In genomic region chr6:31652925-31653724, GRCh38 we compare ENCODE assay signal across 8 cellular contexts. TPM values are rescaled to one million over a fixed set of nuclear protein-coding genes. Genes with fewer than 3 reads are reported as not detected.
DNase-seq lines count a peak whose midpoint lies in the region; ATAC-seq and TF ChIP-seq lines count a peak whose summit lies in the region.

No MANE protein-coding gene starts in this region.

- intact Hi-C loops in activated B cell treated with CpG ODN at 0.5 μM for 24 hours (cut with micrococcal nuclease), result loop anchor here (1.0 to 2.0 kb wide), 14 partner anchors 7 to 210 kb away; partner anchors contain the start of genes ABHD16A, C6orf47, DDAH2 and HSPA1B

- H3K27ac ChIP-seq in 22Rv1, result peak overlapping the region; percentile 95

- H3K9me3 Mint-ChIP-seq in activated B cell treated with CpG ODN at 0.5 μM for 24 hours, result no peaks in the 10 kb centered on the region
- no peaks in the 10 kb centered on the region for H3K9me3 Mint-ChIP-seq in stimulated activated naive CD8-positive, alpha-beta T cell treated with anti-CD3 and anti-CD28 coated beads, Interleukin-15, amount 100 ng/mL, for 72 hours

- H3K27ac Mint-ChIP-seq in activated B cell treated with CpG ODN at 0.5 μM for 24 hours, result peak overlapping the region; percentile 100
- H3K27ac Mint-ChIP-seq in stimulated activated naive CD8-positive, alpha-beta T cell treated with anti-CD3 and anti-CD28 coated beads, Interleukin-15, amount 100 ng/mL, for 72 hours, result peak overlapping the region; percentile 97 to 99

- DNase-seq in GM10248 (ENCODE audit: extremely low spot score), result peak; percentile 90
- peak; percentile 88 for DNase-seq in HEK293T (ENCODE audit: extremely low spot score)
- peak; percentile 76 for DNase-seq in NCI-H1048 (lab: John Stamatoyannopoulos, UW)
- no peak for DNase-seq in activated B cell treated with CpG ODN at 0.5 μM for 24 hours
- DNase-seq in epithelial cell of esophagus (ENCODE audit: low read depth), result no peak
- peak; percentile 90 for DNase-seq in mucosa of gallbladder (ENCODE audit: low spot score)
- no peak for DNase-seq in stimulated activated naive CD8-positive, alpha-beta T cell treated with anti-CD3 and anti-CD28 coated beads, Interleukin-15, amount 100 ng/mL, for 72 hours

- ATAC-seq in activated B cell treated with CpG ODN at 0.5 μM for 24 hours (ENCODE audit: low read depth), result peak; percentile 73
- ATAC-seq in stimulated activated naive CD8-positive, alpha-beta T cell treated with anti-CD3 and anti-CD28 coated beads, Interleukin-15, amount 100 ng/mL, for 72 hours, result peak; percentile 80

- POLR2A ChIA-PET in GM10248 (lab: Yijun Ruan, JAX) (interaction anchor here (0.7 to 2.5 kb wide), 8 partner anchors 7 to 175 kb away, joined by 3 to 15 read pairs (median 4); partner anchors contain the start of genes C6orf47, GPANK1, HSPA1A and HSPA1B), HEK293T (lab: Yijun Ruan, JAX) (interaction anchor here (0.8 to 5.6 kb wide), 21 partner anchors 9 to 319 kb away, joined by 3 to 138 read pairs (median 5); partner anchors contain the start of genes ABHD16A, AIF1, C6orf47 and CSNK2B), activated B cell treated with CpG ODN at 0.5 μM for 24 hours (lab: Charles Lee) (interaction anchor here (0.6 to 7.6 kb wide), 48 partner anchors 10 to 1319 kb away, joined by 3 to 188 read pairs (median 5); partner anchors contain the start of genes ABHD16A, AIF1, ATP6V1G2 and C6orf47)

- peaks cover 67% of the 10 kb centered on the region for H3K36me3 Mint-ChIP-seq in activated B cell treated with CpG ODN at 0.5 μM for 24 hours (ENCODE audit: low read depth)

- CTCF ChIA-PET in GM10248 (lab: Yijun Ruan, JAX), result interaction anchor here (0.9 to 3.3 kb wide), 8 partner anchors 10 to 245 kb away, joined by 3 to 27 read pairs (median 4); partner anchors contain the start of genes ATP6V1G2, EHMT2, GPANK1 and NEU1
- CTCF ChIA-PET in HEK293T (lab: Yijun Ruan, JAX), result interaction anchor here (1.1 kb wide), 1 partner anchor 7 kb away, joined by 4 read pairs; the partner anchor contains the start of gene C6orf47
- CTCF ChIA-PET in activated B cell treated with CpG ODN at 0.5 μM for 24 hours (lab: Charles Lee), result interaction anchor here (0.8 to 2.3 kb wide), 7 partner anchors 9 to 180 kb away, joined by 3 to 7 read pairs (median 4); partner anchors contain the start of genes ABHD16A and GPANK1

- peak overlapping the region; percentile 94 for H3K4me3 Mint-ChIP-seq in activated B cell treated with CpG ODN at 0.5 μM for 24 hours
- peak overlapping the region; percentile 94 to 100 for H3K4me3 Mint-ChIP-seq in stimulated activated naive CD8-positive, alpha-beta T cell treated with anti-CD3 and anti-CD28 coated beads, Interleukin-15, amount 100 ng/mL, for 72 hours

- TF ChIP-seq CTCF in 22Rv1 (IDR thresholded peaks at IDR 0.05), result no peak
- TF ChIP-seq CTCF in GM10248 (IDR thresholded peaks at IDR 0.05; ENCODE audit: control extremely low read depth, extremely low read depth, low read depth, missing control alignments), result no peak
- no peak for TF ChIP-seq CTCF in activated B cell treated with CpG ODN at 0.5 μM for 24 hours (IDR thresholded peaks at IDR 0.05)
- no peak for TF ChIP-seq CTCF in epithelial cell of esophagus (IDR thresholded peaks at IDR 0.05; ENCODE audit: insufficient read depth, low read depth, low read length, missing control alignments)

- peaks cover 56% of the 10 kb centered on the region for H3K4me1 Mint-ChIP-seq in activated B cell treated with CpG ODN at 0.5 μM for 24 hours
- peaks cover 67% of the 10 kb centered on the region for H3K4me1 Mint-ChIP-seq in stimulated activated naive CD8-positive, alpha-beta T cell treated with anti-CD3 and anti-CD28 coated beads, Interleukin-15, amount 100 ng/mL, for 72 hours

- no peaks in the 10 kb centered on the region for H3K27me3 Mint-ChIP-seq in activated B cell treated with CpG ODN at 0.5 μM for 24 hours
- H3K27me3 Mint-ChIP-seq in stimulated activated naive CD8-positive, alpha-beta T cell treated with anti-CD3 and anti-CD28 coated beads, Interleukin-15, amount 100 ng/mL, for 72 hours, result no peaks in the 10 kb centered on the region

- peak overlapping the region; percentile 60 for H3K4me3 ChIP-seq in epithelial cell of esophagus (ENCODE audit: low read length)

TF ChIP-seq in HEK293T, 16 proteins besides CTCF, POLR2A, EP300 and RAD21:
- TF ChIP-seq L3MBTL2 (conservative IDR thresholded peaks at IDR 0.05), result 0 out of 2 replicates have a peak, but pooled peaks have one; percentile 46
- no peak for TF ChIP-seq SUZ12 (IDR thresholded peaks at IDR 0.05)

RNA-seq across cellular contexts. Expression of gene BAG6, which starts 0.7 kb away (rescaled TPM):
- 309 and 327 TPM in 2 replicates for total RNA-seq in activated B cell treated with CpG ODN at 0.5 μM for 24 hours
- total RNA-seq in mucosa of gallbladder, result 288 TPM

RNA-seq across cellular contexts. Expression of gene APOM, which starts 2.6 kb away (rescaled TPM):
- total RNA-seq in activated B cell treated with CpG ODN at 0.5 μM for 24 hours, result 2.2 and 2.4 TPM in 2 replicates
- 2.2 TPM for total RNA-seq in mucosa of gallbladder

RNA-seq across cellular contexts. Expression of gene C6orf47, which starts 7.5 kb away (rescaled TPM):
- total RNA-seq in activated B cell treated with CpG ODN at 0.5 μM for 24 hours (29.0 and 29.3 TPM in 2 replicates), mucosa of gallbladder (30.5 TPM)

RNA-seq across cellular contexts. Expression of gene GPANK1, which starts 11.7 kb away (rescaled TPM):
- total RNA-seq in activated B cell treated with CpG ODN at 0.5 μM for 24 hours (23.0 and 24.2 TPM in 2 replicates), mucosa of gallbladder (18.7 TPM)

RNA-seq across cellular contexts. Expression of gene CSNK2B, which starts 12.8 kb away (rescaled TPM):
- total RNA-seq in activated B cell treated with CpG ODN at 0.5 μM for 24 hours, result 190 and 191 TPM in 2 replicates
- 108 TPM for total RNA-seq in mucosa of gallbladder

Comparison
In these comparisons a context has a peak if more than half of its experiments do, and no peak if none do; other contexts are left out.
1. DNase-seq: peak in GM10248 (single experiment), HEK293T (single experiment), NCI-H1048 (single experiment) and mucosa of gallbladder (single experiment); none in activated B cell treated with CpG ODN at 0.5 μM for 24 hours (single experiment), epithelial cell of esophagus (single experiment) and stimulated activated naive CD8-positive, alpha-beta T cell treated with anti-CD3 and anti-CD28 coated beads, Interleukin-15, amount 100 ng/mL, for 72 hours (0 of 2).